8 cellular contexts compared by ENCODE assay signal in genomic region chr19:52170863-52171320, GRCh38. TPM values are rescaled to one million over a fixed set of nuclear protein-coding genes. Genes with fewer than 3 reads are reported as not detected.
DNase-seq lines count a peak whose midpoint lies in the region; ATAC-seq, FAIRE-seq and TF ChIP-seq lines count a peak whose summit lies in the region.

No MANE protein-coding gene starts in this region.

- BruUV-seq in IMR-90 (replicated peaks; lab: Mats Ljungman, UMichigan) (no TSS peak), GM12878 (replicated peaks; lab: Mats Ljungman, UMichigan) (TSS peak; percentile 78)

- H3K4me2 ChIP-seq in IMR-90 (ENCODE audit: low read depth, low read length), result peak overlapping the region; percentile 94
- H3K4me2 ChIP-seq in GM12878 (ENCODE audit: control insufficient read depth, insufficient read depth), result peak overlapping the region; percentile 93

- SMC1A ChIA-PET in GM12878 (lab: Charles Lee; ENCODE audit: uncharacterized antibody, unreplicated experiment), result interaction anchor here (0.5 to 1.5 kb wide), 3 partner anchors 19 to 532 kb away, joined by 3 to 4 read pairs (median 4); partner anchors contain the start of gene PPP2R1A

- H3K27ac Mint-ChIP-seq in activated T-cell treated with anti-CD3 and anti-CD28 coated beads, Interleukin-2, amount 50 U/mL, for 24 hours, result peak overlapping the region; percentile 91

- peaks cover 3% of the 10 kb centered on the region; the same call in 1 of the 2 replicates for H3K79me2 ChIP-seq in GM12878 (ENCODE audit: control insufficient read depth, insufficient read depth, low read length)

- H3K18ac ChIP-seq in IMR-90 (ENCODE audit: low read depth, low read length), result 0 out of 2 replicates have a peak overlapping the region, but pooled peaks have one; percentile 62

- no peaks in the 10 kb centered on the region for H3K27me3 ChIP-seq in IMR-90 (ENCODE audit: control insufficient read depth, insufficient read depth, low read length)
- no peaks in the 10 kb centered on the region for H3K27me3 ChIP-seq in GM12878 (replicated peaks in 1 of 2; ENCODE audit: control insufficient read depth in 2 of 2, insufficient read depth in 2 of 2, low read length in 1 of 2)

- 5% methylated on average over 3 of the region's 22 CpGs; no CpG with 5 or more reads in 1 of the 2 experiments for WGBS in IMR-90 (ENCODE audit: extremely low coverage in 2 of 2, insufficient read length in 1 of 2), 2 experiments
- WGBS in GM12878 (ENCODE audit: insufficient coverage, insufficient replicate concordance, low lambda C conversion rate, missing lambda C conversion rate), result under 1% methylated on average over 22 of the region's 22 CpGs

- no peak for TF ChIP-seq EP300 in GM12878 (IDR thresholded peaks at IDR 0.05; ENCODE audit: borderline replicate concordance in 1 of 2, control insufficient read depth in 1 of 2, low read depth in 2 of 2, low read length in 2 of 2)

- peak overlapping the region; percentile 68 for H3K27ac ChIP-seq in IMR-90 (ENCODE audit: insufficient read depth, low read length)
- peak overlapping the region; percentile 59 for H3K27ac ChIP-seq in GM12878 (ENCODE audit: control insufficient read depth, insufficient read depth)

- H3K56ac ChIP-seq in IMR-90 (ENCODE audit: extremely low read depth, insufficient read depth, low read length), result peak overlapping the region; percentile 70; the same call in 1 of the 2 replicates

- H3K9ac ChIP-seq in IMR-90 (ENCODE audit: low read depth, low read length) (peak overlapping the region; percentile 92), GM12878 (ENCODE audit: control insufficient read depth, insufficient read depth, low read length) (peak overlapping the region; percentile 81)

- H2BK120ac ChIP-seq in IMR-90 (ENCODE audit: low read depth, low read length), result no peak overlapping the region

- H3K79me1 ChIP-seq in IMR-90 (ENCODE audit: low read depth in 1 of 2, low read length in 2 of 2), result peaks cover 5 to 14% of the 10 kb centered on the region in 2 experiments; a peak in 3 of 4 replicates

- H3K23ac ChIP-seq in IMR-90 (ENCODE audit: low read depth, low read length), result peak overlapping the region; percentile 88; the same call in 1 of the 2 replicates

- ATAC-seq in IMR-90 (ENCODE audit: low read depth), result peak; percentile 53
- peak; percentile 62 for ATAC-seq in GM12878

- no peaks in the 10 kb centered on the region for H3K9me1 ChIP-seq in IMR-90 (ENCODE audit: insufficient read depth, low read length)

- in situ Hi-C loops in IMR-90 (cut with MboI; ENCODE audit: low sequenced_read_pairs) (no loop called here), GM12878 (cut with MboI) (no loop called here)

- no peak for TF ChIP-seq CTCF in IMR-90 (conservative IDR thresholded peaks at IDR 0.05; ENCODE audit: low read depth, low read length)
- TF ChIP-seq CTCF in GM12878 (IDR thresholded peaks at IDR 0.05 in 2 of 3, conservative IDR thresholded peaks at IDR 0.05 in 1 of 3; ENCODE audit: control insufficient read depth in 2 of 3, extremely low read depth in 1 of 3, insufficient read depth in 1 of 3, low read depth in 3 of 3, low read length in 3 of 3), result no peak

- H3K4me3 ChIP-seq in IMR-90 (ENCODE audit: insufficient read depth, low read depth, low read length) (peak overlapping the region; percentile 90), GM12878 (peak overlapping the region; percentile 92)

- peaks cover 9% of the 10 kb centered on the region for H3K36me3 ChIP-seq in IMR-90 (ENCODE audit: control insufficient read depth, insufficient read depth, low read length)
- H3K36me3 ChIP-seq in GM12878 (ENCODE audit: control insufficient read depth in 2 of 2, insufficient read depth in 2 of 2, low read length in 1 of 2), result no peaks in the 10 kb centered on the region; a peak in 1 of 4 replicates

- no peaks in the 10 kb centered on the region for H3K27me3 Mint-ChIP-seq in activated T-cell treated with anti-CD3 and anti-CD28 coated beads, Interleukin-2, amount 50 U/mL, for 24 hours

- TF ChIP-seq POLR2A in IMR-90 (IDR thresholded peaks at IDR 0.05; ENCODE audit: low read depth, low read length) (no peak), GM12878 (IDR thresholded peaks at IDR 0.05; ENCODE audit: low read depth, low read length) (no peak)

- DNase-seq in activated T-cell treated with anti-CD3 and anti-CD28 coated beads, Interleukin-2, amount 50 U/mL, for 24 hours, result no peak
- no peak for DNase-seq in activated T-cell treated with anti-CD3 and anti-CD28 coated beads, Interleukin-2, amount 50 U/mL, for 1 hour
- DNase-seq in IMR-90 (no peak), GM12878 (ENCODE audit: low read depth, low spot score) (no peak), iPS-NIHi11 (ENCODE audit: low spot score) (peak; percentile 41), SHP77 treated with DMSO at 0.1 percent for 48 hours (lab: John Stamatoyannopoulos, UW) (no peak)
- peak; percentile 3 for DNase-seq in stimulated activated CD8-positive, alpha-beta memory T cell treated with anti-CD3 and anti-CD28 coated beads, Interleukin-12 subunit alpha, Interleukin-12 subunit beta, amount 100 ng/mL, for 4 hours (ENCODE audit: low read depth)
- no peak for DNase-seq in stimulated activated CD4-positive, alpha-beta T cell treated with anti-CD3 and anti-CD28 coated beads, Interleukin-1b, Interleukin-23, amount 100 ng/mL, for 48 hours

- peak overlapping the region; percentile 76; the same call in 2 of the 3 replicates for H2BK15ac ChIP-seq in IMR-90 (ENCODE audit: low read depth, low read length)

- FAIRE-seq in GM12878 (lab: Jason Lieb, UNC), result peak; percentile 7

- peaks cover 60% of the 10 kb centered on the region for H3K36me3 Mint-ChIP-seq in activated T-cell treated with anti-CD3 and anti-CD28 coated beads, Interleukin-2, amount 50 U/mL, for 24 hours (ENCODE audit: low read depth)

- intact Hi-C loops in IMR-90 (cut with micrococcal nuclease) (loop anchor here (2.0 kb wide), 1 partner anchor 18 kb away; no protein-coding TSS in a partner anchor), GM12878 (cut with micrococcal nuclease; ENCODE audit: unreplicated experiment) (no loop called here)

- peaks cover 11% of the 10 kb centered on the region for H3K9me3 Mint-ChIP-seq in activated T-cell treated with anti-CD3 and anti-CD28 coated beads, Interleukin-2, amount 50 U/mL, for 24 hours

- H3K4me3 Mint-ChIP-seq in activated T-cell treated with anti-CD3 and anti-CD28 coated beads, Interleukin-2, amount 50 U/mL, for 24 hours, result peak overlapping the region; percentile 92

- 0 out of 2 replicates have a peak overlapping the region, but pooled peaks have one; percentile 28 for H2AK5ac ChIP-seq in IMR-90 (ENCODE audit: low read depth, low read length)

- H3K9me3 ChIP-seq in IMR-90 (ENCODE audit: control insufficient read depth, insufficient read depth, low read length) (no peaks in the 10 kb centered on the region), GM12878 (replicated peaks; ENCODE audit: control insufficient read depth, insufficient read depth, low read length) (peaks cover 14% of the 10 kb centered on the region; the same call in 2 of the 3 replicates)

- H4K8ac ChIP-seq in IMR-90 (ENCODE audit: low read depth in 2 of 2, low read length in 2 of 2), result peak overlapping the region; percentile 79 to 85; a peak in 3 of 4 replicates

- peaks cover 28% of the 10 kb centered on the region for H3K4me1 Mint-ChIP-seq in activated T-cell treated with anti-CD3 and anti-CD28 coated beads, Interleukin-2, amount 50 U/mL, for 24 hours (ENCODE audit: low read depth)

- H4K91ac ChIP-seq in IMR-90 (ENCODE audit: insufficient read depth, low read depth, low read length), result peak overlapping the region; percentile 86

- H3K4ac ChIP-seq in IMR-90 (ENCODE audit: low read depth, low read length), result peak overlapping the region; percentile 77

- dilution Hi-C loops in IMR-90 (cut with HindIII; ENCODE audit: low sequenced_read_pairs, unreplicated experiment), result no loop called here

- H4K20me1 ChIP-seq in IMR-90 (ENCODE audit: insufficient read depth, low read length) (no peaks in the 10 kb centered on the region), GM12878 (ENCODE audit: control insufficient read depth, insufficient read depth) (no peaks in the 10 kb centered on the region)

- H2BK5ac ChIP-seq in IMR-90 (ENCODE audit: low read depth, low read length, poor library complexity, severe bottlenecking), result peak overlapping the region; percentile 48

- no peaks in the 10 kb centered on the region for H3K4me1 ChIP-seq in IMR-90 (ENCODE audit: control insufficient read depth, insufficient read depth, low read length)
- H3K4me1 ChIP-seq in GM12878 (ENCODE audit: control insufficient read depth, insufficient read depth, low read length), result peaks cover 4% of the 10 kb centered on the region

- CTCF ChIA-PET in IMR-90 (lab: Yijun Ruan, JAX) (no interaction called here), GM12878 (lab: Yijun Ruan, JAX) (interaction anchor here (1.9 kb wide), 1 partner anchor 67 kb away, joined by 8 read pairs; no protein-coding TSS in a partner anchor)

- H4K5ac ChIP-seq in IMR-90 (ENCODE audit: low read depth, low read length), result peak overlapping the region; percentile 67

- H2AK9ac ChIP-seq in IMR-90 (replicated peaks; ENCODE audit: low read depth, low read length, poor library complexity), result peak overlapping the region; percentile 86

- H3K14ac ChIP-seq in IMR-90 (replicated peaks; ENCODE audit: low read depth, low read length), result peak overlapping the region; percentile 89

- H2BK20ac ChIP-seq in IMR-90 (ENCODE audit: low read depth, low read length), result no peak overlapping the region

- TF ChIP-seq RAD21 in IMR-90 (IDR thresholded peaks at IDR 0.05; ENCODE audit: low read length) (no peak), GM12878 (IDR thresholded peaks at IDR 0.05; ENCODE audit: insufficient read depth, low read depth, low read length) (no peak)

- peak overlapping the region; percentile 98 for H2AFZ ChIP-seq in IMR-90 (replicated peaks; ENCODE audit: low read length, poor library complexity)
- H2AFZ ChIP-seq in GM12878 (ENCODE audit: control insufficient read depth, low read depth, low read length), result peak overlapping the region; percentile 88

- POLR2A ChIA-PET in IMR-90 (lab: Charles Lee; ENCODE audit: unreplicated experiment), result interaction anchor here (0.6 kb wide), 2 partner anchors 14 kb away, joined by 4 read pairs; no protein-coding TSS in a partner anchor
- POLR2A ChIA-PET in GM12878 (lab: Charles Lee), result interaction anchor here (0.5 to 2.6 kb wide), 4 partner anchors 18 to 166 kb away, joined by 3 to 10 read pairs (median 3); partner anchors contain the start of gene PPP2R1A

- RAD21 ChIA-PET in GM12878 (lab: Charles Lee; ENCODE audit: unreplicated experiment), result interaction anchor here (0.7 to 1.7 kb wide), 2 partner anchors 19 to 33 kb away, joined by 4 to 7 read pairs; partner anchors contain the start of gene PPP2R1A

RNA-seq across cellular contexts. Expression of gene ZNF836, which starts 0.5 kb away (rescaled TPM):
- total RNA-seq in IMR-90 (2012; rRNA removed) (4.1 and 5.0 TPM in 2 replicates), GM12878 (2014; rRNA removed) (5.3 and 7.8 TPM in 2 replicates), GM12878 (2014; rRNA removed; fragmentation: Illumina TruSeq; extraction: Trizol) (6.7 and 8.3 TPM in 2 replicates), GM12878 (2021) (9.1 and 9.9 TPM in 2 replicates)
- polyA plus RNA-seq in IMR-90 (2012; rRNA removed) (1.1 and 1.4 TPM in 2 replicates), GM12878 (2011; rRNA removed) (5.0 and 6.2 TPM in 2 replicates), GM12878 (2014; fragmentation: Illumina TruSeq; extraction: Trizol) (8.2 and 9.3 TPM in 2 replicates), GM12878 (2014; fragmentation: Nextera tagmentation; extraction: Ambion mirVana) (1 to 10 TPM; 5.8 to 9.2 TPM), GM12878 (2014; rRNA removed) (4.5 and 6.6 TPM in 2 replicates), GM12878 (2016; fragmentation: Nextera tagmentation; extraction: Ambion mirVana) (1 to 10 TPM; 4.8 to 6.6 TPM)
- 0.76 and 1.3 TPM in 2 replicates for polyA plus RNA-seq in IMR-90 (2012; cell fraction: cytosol; rRNA removed)
- 1.2 and 2.9 TPM in 2 replicates for polyA plus RNA-seq in IMR-90 (2012; cell fraction: nucleus; rRNA removed; ENCODE audit: low replicate concordance)
- 26.4 and 31.2 TPM in 2 replicates for total RNA-seq in GM12878 (2013; cell fraction: nucleolus; rRNA removed)
- polyA plus RNA-seq in GM12878 (2011; ENCODE audit: low read depth), result 5.1 TPM
- 4.2 and 4.4 TPM in 2 replicates for polyA plus RNA-seq in GM12878 (2011; cell fraction: cytosol; rRNA removed)
- 16.3 and 16.6 TPM in 2 replicates for polyA plus RNA-seq in GM12878 (2011; cell fraction: nucleus; rRNA removed)
- 9.0 and 10.6 TPM in 2 replicates for polyA plus RNA-seq in GM12878 (2012)
- 6.8 and 8.3 TPM in 2 replicates for polyA minus RNA-seq in GM12878 (2011; rRNA and poly(A)+ RNA removed)
- 2.7 and 3.1 TPM in 2 replicates for polyA minus RNA-seq in GM12878 (2011; cell fraction: cytosol; rRNA and poly(A)+ RNA removed)
- polyA minus RNA-seq in GM12878 (2011; cell fraction: nucleus; rRNA and poly(A)+ RNA removed), result 5.6 and 7.9 TPM in 2 replicates

RNA-seq across cellular contexts. Expression of gene PPP2R1A, which starts 19.0 kb away (rescaled TPM):
- total RNA-seq in IMR-90 (2012; rRNA removed) (137 and 173 TPM in 2 replicates), GM12878 (2014; rRNA removed) (125 and 131 TPM in 2 replicates), GM12878 (2014; rRNA removed; fragmentation: Illumina TruSeq; extraction: Trizol) (83.4 and 83.7 TPM in 2 replicates), GM12878 (2021) (274 and 275 TPM in 2 replicates)
- polyA plus RNA-seq in IMR-90 (2012; rRNA removed) (250 and 292 TPM in 2 replicates), GM12878 (2011; rRNA removed) (60.7 and 149 TPM in 2 replicates), GM12878 (2014; fragmentation: Illumina TruSeq; extraction: Trizol) (124 and 178 TPM in 2 replicates), GM12878 (2014; fragmentation: Nextera tagmentation; extraction: Ambion mirVana) (10 to 100 TPM; 16.0 to 29.2 TPM), GM12878 (2014; rRNA removed) (110 and 145 TPM in 2 replicates), GM12878 (2016; fragmentation: Nextera tagmentation; extraction: Ambion mirVana) (100 to 1,000 TPM; 310 to 359 TPM)
- 251 and 446 TPM in 2 replicates for polyA plus RNA-seq in IMR-90 (2012; cell fraction: cytosol; rRNA removed)
- polyA plus RNA-seq in IMR-90 (2012; cell fraction: nucleus; rRNA removed; ENCODE audit: low replicate concordance), result 89.3 and 214 TPM in 2 replicates
- 116 and 117 TPM in 2 replicates for total RNA-seq in GM12878 (2013; cell fraction: nucleolus; rRNA removed)
- 84.3 TPM for polyA plus RNA-seq in GM12878 (2011; ENCODE audit: low read depth)
- 186 and 207 TPM in 2 replicates for polyA plus RNA-seq in GM12878 (2011; cell fraction: cytosol; rRNA removed)
- polyA plus RNA-seq in GM12878 (2011; cell fraction: nucleus; rRNA removed), result 184 and 241 TPM in 2 replicates
- 180 and 183 TPM in 2 replicates for polyA plus RNA-seq in GM12878 (2012)
- 245 and 263 TPM in 2 replicates for polyA minus RNA-seq in GM12878 (2011; rRNA and poly(A)+ RNA removed)
- polyA minus RNA-seq in GM12878 (2011; cell fraction: cytosol; rRNA and poly(A)+ RNA removed), result 134 and 168 TPM in 2 replicates
- 86.2 and 145 TPM in 2 replicates for polyA minus RNA-seq in GM12878 (2011; cell fraction: nucleus; rRNA and poly(A)+ RNA removed)

RNA-seq across cellular contexts. Expression of gene ZNF616, which starts 31.2 kb away (rescaled TPM):
- 13.3 and 13.6 TPM in 2 replicates for total RNA-seq in IMR-90 (2012; rRNA removed)
- 2.0 and 2.8 TPM in 2 replicates for polyA plus RNA-seq in IMR-90 (2012; rRNA removed)
- 0.66 and 0.70 TPM in 2 replicates for polyA plus RNA-seq in IMR-90 (2012; cell fraction: cytosol; rRNA removed)
- 0.42 and 2.2 TPM in 2 replicates for polyA plus RNA-seq in IMR-90 (2012; cell fraction: nucleus; rRNA removed; ENCODE audit: low replicate concordance)
- total RNA-seq in GM12878 (2013; cell fraction: nucleolus; rRNA removed), result 22.2 and 24.4 TPM in 2 replicates
- total RNA-seq in GM12878 (2014; rRNA removed), result 2.5 and 3.1 TPM in 2 replicates
- 4.9 and 5.3 TPM in 2 replicates for total RNA-seq in GM12878 (2014; rRNA removed; fragmentation: Illumina TruSeq; extraction: Trizol)
- total RNA-seq in GM12878 (2021), result 3.3 and 4.5 TPM in 2 replicates
- polyA plus RNA-seq in GM12878 (2011; ENCODE audit: low read depth), result 2.7 TPM
- 5.9 and 7.1 TPM in 2 replicates for polyA plus RNA-seq in GM12878 (2011; rRNA removed)
- polyA plus RNA-seq in GM12878 (2011; cell fraction: cytosol; rRNA removed), result 2.3 and 3.1 TPM in 2 replicates
- 5.2 and 5.7 TPM in 2 replicates for polyA plus RNA-seq in GM12878 (2011; cell fraction: nucleus; rRNA removed)
- 1.3 and 3.6 TPM in 2 replicates for polyA plus RNA-seq in GM12878 (2012)
- polyA plus RNA-seq in GM12878 (2014; fragmentation: Illumina TruSeq; extraction: Trizol), result 4.3 and 6.1 TPM in 2 replicates
- 1 to 10 TPM; 1.1 to 1.4 TPM for polyA plus RNA-seq in GM12878 (2014; fragmentation: Nextera tagmentation; extraction: Ambion mirVana)
- 2.0 and 2.2 TPM in 2 replicates for polyA plus RNA-seq in GM12878 (2014; rRNA removed)
- 1 to 10 TPM; 5.0 to 5.7 TPM for polyA plus RNA-seq in GM12878 (2016; fragmentation: Nextera tagmentation; extraction: Ambion mirVana)
- 5.5 and 11.4 TPM in 2 replicates for polyA minus RNA-seq in GM12878 (2011; rRNA and poly(A)+ RNA removed)
- 3.6 and 4.8 TPM in 2 replicates for polyA minus RNA-seq in GM12878 (2011; cell fraction: cytosol; rRNA and poly(A)+ RNA removed)
- 5.0 and 6.0 TPM in 2 replicates for polyA minus RNA-seq in GM12878 (2011; cell fraction: nucleus; rRNA and poly(A)+ RNA removed)

Comparison
In these comparisons a context has a peak if more than half of its experiments do, and no peak if none do; other contexts are left out.
1. DNase-seq: peak in iPS-NIHi11 (single experiment) and stimulated activated CD8-positive, alpha-beta memory T cell treated with anti-CD3 and anti-CD28 coated beads, Interleukin-12 subunit alpha, Interleukin-12 subunit beta, amount 100 ng/mL, for 4 hours (single experiment); none in activated T-cell treated with anti-CD3 and anti-CD28 coated beads, Interleukin-2, amount 50 U/mL, for 24 hours (single experiment), activated T-cell treated with anti-CD3 and anti-CD28 coated beads, Interleukin-2, amount 50 U/mL, for 1 hour (single experiment), IMR-90 (single experiment), GM12878 (single experiment), stimulated activated CD4-positive, alpha-beta T cell treated with anti-CD3 and anti-CD28 coated beads, Interleukin-1b, Interleukin-23, amount 100 ng/mL, for 48 hours (single experiment) and SHP77 treated with DMSO at 0.1 percent for 48 hours (single experiment).